Comparison of ENCODE assay signal across 25 cellular contexts in the genomic region with DNA sequence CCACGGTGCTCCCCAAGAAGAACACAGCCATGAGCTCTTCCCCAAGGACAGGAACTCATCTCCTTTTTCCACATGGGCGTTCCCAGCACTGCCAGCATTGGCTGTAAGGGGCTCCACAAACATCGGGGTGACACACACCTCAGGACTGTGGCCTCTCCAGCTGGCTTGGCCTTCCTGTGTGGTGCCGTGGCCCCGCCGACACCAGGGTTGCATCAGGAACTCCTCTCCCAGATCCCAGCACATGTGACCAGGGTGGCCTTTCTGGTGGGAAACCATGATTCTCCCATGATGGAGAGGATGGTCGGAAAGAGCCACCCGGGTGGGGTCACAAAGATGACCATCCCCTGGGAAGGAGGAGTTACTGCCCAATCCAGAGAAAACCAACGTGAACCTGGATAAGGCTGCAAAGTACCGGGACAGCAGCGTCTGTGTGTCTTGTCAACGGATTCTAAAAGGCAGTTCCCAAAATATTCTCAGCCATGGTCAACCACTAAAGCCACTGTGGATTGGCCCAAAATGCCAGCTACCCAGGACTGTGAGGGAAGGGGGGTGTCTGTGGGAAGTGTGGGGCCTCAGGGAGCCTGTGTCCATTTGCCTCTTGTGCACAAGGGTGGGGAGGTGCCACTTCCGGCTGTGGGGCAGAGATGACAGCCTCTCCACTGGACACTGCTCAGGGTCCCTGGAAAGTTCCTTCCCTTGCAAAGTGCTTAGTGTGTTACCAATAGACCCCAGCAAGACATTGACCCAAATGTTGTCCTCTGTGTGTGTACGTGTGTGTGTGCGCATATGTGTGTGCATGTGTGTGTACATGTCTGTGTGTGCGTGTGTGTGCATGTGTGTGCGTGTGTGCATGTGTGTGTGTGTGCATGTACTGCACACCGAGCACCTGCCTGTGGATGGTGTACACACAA.
"Had no signal": no experiment of that assay in that cellular context is flagged by ENCODE, and none has a peak within 500 bp of the region (broad histone marks: within the 10 kb centered on the region; RNA-seq: fewer than 3 reads in every experiment).

No MANE protein-coding gene starts in this region.

- H3K4me3 ChIP-seq: breast epithelium, colonic mucosa, heart left ventricle, ovary, prostate gland, upper lobe of right lung had no signal

- H3K27me3 ChIP-seq: colonic mucosa, ovary, upper lobe of right lung had no signal

- H3K36me3 ChIP-seq: breast epithelium, colonic mucosa, heart left ventricle, ovary, prostate gland, upper lobe of right lung had no signal

- H3K27ac ChIP-seq: breast epithelium, colonic mucosa, heart left ventricle, ovary, prostate gland, upper lobe of right lung had no signal

- H3K36me3 Mint-ChIP-seq: activated naive CD8-positive, alpha-beta T cell treated with anti-CD3 and anti-CD28 coated beads, Interleukin-2, amount 10 ng/mL, durations not matched to agents 7 days and 5 days; naive thymus-derived CD4-positive, alpha-beta T cell had no signal

- H3K4me3 Mint-ChIP-seq: activated B cell treated with CpG ODN at 0.5 μM for 24 hours; activated CD4-positive, alpha-beta T cell treated with anti-CD3 and anti-CD28 coated beads for 36 hours; activated naive CD4-positive, alpha-beta T cell treated with anti-CD3 and anti-CD28 coated beads for 36 hours; activated naive CD8-positive, alpha-beta T cell treated with anti-CD3 and anti-CD28 coated beads, Interleukin-2, amount 10 ng/mL, durations not matched to agents 7 days and 5 days; activated T-cell treated with anti-CD3 and anti-CD28 coated beads, Interleukin-2, amount 50 U/mL, for 72 hours; central memory CD8-positive, alpha-beta T cell; naive thymus-derived CD4-positive, alpha-beta T cell; T-helper 1 cell treated with Interleukin-12 subunit alpha and Interleukin-12 subunit beta and Interleukin-4 antibody, amounts not matched to agents 30 μg/mL and 1 μg/mL, for 36 hours had no signal

- H3K9me3 ChIP-seq: breast epithelium, colonic mucosa, heart left ventricle, ovary, prostate gland, upper lobe of right lung had no signal

- H3K9me3 Mint-ChIP-seq: activated B cell treated with CpG ODN at 0.5 μM for 24 hours; activated naive CD4-positive, alpha-beta T cell treated with anti-CD3 and anti-CD28 coated beads for 36 hours; activated naive CD8-positive, alpha-beta T cell treated with anti-CD3 and anti-CD28 coated beads, Interleukin-2, amount 10 ng/mL, durations not matched to agents 7 days and 5 days; activated T-cell treated with anti-CD3 and anti-CD28 coated beads, Interleukin-2, amount 50 U/mL, for 72 hours; central memory CD8-positive, alpha-beta T cell; naive thymus-derived CD4-positive, alpha-beta T cell; T-helper 1 cell treated with Interleukin-12 subunit alpha and Interleukin-12 subunit beta and Interleukin-4 antibody, amounts not matched to agents 30 μg/mL and 1 μg/mL, for 36 hours had no signal

- FAIRE-seq: endometrium had no signal

- H3K27ac Mint-ChIP-seq: activated B cell treated with CpG ODN at 0.5 μM for 24 hours; activated CD4-positive, alpha-beta T cell treated with anti-CD3 and anti-CD28 coated beads for 36 hours; activated naive CD4-positive, alpha-beta T cell treated with anti-CD3 and anti-CD28 coated beads for 36 hours; activated naive CD8-positive, alpha-beta T cell treated with anti-CD3 and anti-CD28 coated beads, Interleukin-2, amount 10 ng/mL, durations not matched to agents 7 days and 5 days; activated T-cell treated with anti-CD3 and anti-CD28 coated beads, Interleukin-2, amount 50 U/mL, for 72 hours; naive thymus-derived CD4-positive, alpha-beta T cell; T-helper 1 cell treated with Interleukin-12 subunit alpha and Interleukin-12 subunit beta and Interleukin-4 antibody, amounts not matched to agents 30 μg/mL and 1 μg/mL, for 36 hours had no signal

- H3K4me1 Mint-ChIP-seq: activated CD4-positive, alpha-beta T cell treated with anti-CD3 and anti-CD28 coated beads for 36 hours; activated naive CD8-positive, alpha-beta T cell treated with anti-CD3 and anti-CD28 coated beads, Interleukin-2, amount 10 ng/mL, durations not matched to agents 7 days and 5 days; central memory CD8-positive, alpha-beta T cell had no signal

- ATAC-seq: activated CD4-positive, alpha-beta T cell treated with anti-CD3 and anti-CD28 coated beads for 36 hours; activated T-cell treated with anti-CD3 and anti-CD28 coated beads, Interleukin-2, amount 50 U/mL, for 72 hours; heart left ventricle; left colon; stimulated activated naive CD8-positive, alpha-beta T cell treated with anti-CD3 and anti-CD28 coated beads, Interleukin-15, Interleukin-2, amounts not matched to agents 100 U/mL and 50 U/mL, for 24 hours; upper lobe of right lung had no signal

- DNase-seq: activated B cell treated with CpG ODN at 0.5 μM for 24 hours; activated CD4-positive, alpha-beta T cell treated with anti-CD3 and anti-CD28 coated beads for 36 hours; activated CD4-positive, alpha-beta T cell treated with anti-CD3 and anti-CD28 coated beads, Interleukin-2, amount 50 U/mL, for 48 hours; activated effector memory CD4-positive, alpha-beta T cell treated with Interleukin-2 at 50 U/mL for 16 hours; activated naive CD4-positive, alpha-beta T cell treated with anti-CD3 and anti-CD28 coated beads for 36 hours; activated naive CD8-positive, alpha-beta T cell treated with anti-CD3 and anti-CD28 coated beads, Interleukin-2, amount 10 ng/mL, durations not matched to agents 7 days and 5 days; activated T-cell treated with anti-CD3 and anti-CD28 coated beads, Interleukin-2, amount 50 U/mL, for 72 hours; amniotic stem cell; colonic mucosa; islet precursor cell; left colon; mesendoderm; naive thymus-derived CD4-positive, alpha-beta T cell; stimulated activated CD4-positive, alpha-beta T cell treated with anti-CD3 and anti-CD28 coated beads, Interleukin-12 subunit alpha, Interleukin-12 subunit beta, amount 100 ng/mL, for 4 hours; stimulated activated CD4-positive, alpha-beta T cell treated with anti-CD3 and anti-CD28 coated beads, Interleukin-4, amount 100 ng/mL, for 4 hours; stimulated activated naive CD8-positive, alpha-beta T cell treated with anti-CD3 and anti-CD28 coated beads, Interleukin-15, Interleukin-2, amounts not matched to agents 100 U/mL and 50 U/mL, for 24 hours; T1000; upper lobe of right lung had no signal
